Comparison of ENCODE assay signal across 8 cellular contexts in the genomic region with DNA sequence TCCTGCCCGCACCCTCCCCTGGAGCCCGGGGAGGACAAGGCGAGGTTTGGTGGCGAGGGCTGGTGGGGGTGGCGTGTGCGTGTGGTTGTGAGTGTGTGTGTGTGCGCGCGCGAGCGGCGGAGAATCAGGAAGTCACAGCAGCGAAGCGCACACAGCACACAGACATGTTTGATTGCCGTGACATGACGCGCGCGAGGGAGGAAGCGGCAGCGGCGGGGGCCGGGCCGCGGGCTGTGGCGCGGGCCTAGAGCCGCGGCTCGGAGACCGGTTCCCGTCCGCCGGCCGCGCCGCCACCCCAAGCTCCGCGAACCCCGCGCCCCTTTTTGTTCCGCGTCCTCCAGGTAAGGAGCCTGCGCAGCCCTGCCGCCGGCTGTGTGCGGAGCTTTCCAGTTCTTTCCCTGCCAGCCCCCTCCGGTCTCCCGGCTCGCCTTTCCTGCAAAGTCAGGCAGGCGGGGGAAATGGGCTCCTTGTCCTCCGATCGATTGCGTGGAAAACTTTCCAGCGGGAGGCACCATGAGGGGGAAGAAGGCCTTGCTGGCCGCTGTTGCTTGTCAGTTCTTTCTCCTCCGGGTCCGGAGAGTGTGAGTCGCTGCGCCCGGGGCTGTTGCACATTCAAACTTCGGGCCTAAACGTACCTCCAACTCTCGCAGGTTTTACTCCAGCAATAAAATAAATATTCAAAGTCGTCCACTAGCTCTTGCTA. TPM values are rescaled to one million over a fixed set of nuclear protein-coding genes. Genes with fewer than 3 reads are reported as not detected.
DNase-seq lines count a peak whose midpoint lies in the region; TF ChIP-seq lines count a peak whose summit lies in the region.

No MANE protein-coding gene starts in this region.

- no peaks in the 10 kb centered on the region for H3K9me3 ChIP-seq in HEK293 (ENCODE audit: control insufficient read depth, insufficient read depth, low read depth, low read length)

- peak overlapping the region; percentile 79 for H3K27ac ChIP-seq in HEK293 (ENCODE audit: extremely low read depth, low read depth, low read length)

- POLR2A ChIA-PET in HEK293 (lab: Yijun Ruan, JAX): interaction anchor here (1.5 to 1.7 kb wide), 2 partner anchors 14 to 77 kb away, joined by 3 to 4 read pairs; no protein-coding TSS in a partner anchor

- CTCF ChIA-PET in HEK293 (lab: Yijun Ruan, JAX): interaction anchor here (0.6 to 0.7 kb wide), 2 partner anchors 14 to 555 kb away, joined by 3 read pairs; no protein-coding TSS in a partner anchor

- no peaks in the 10 kb centered on the region for H3K27me3 ChIP-seq in kidney epithelial cell (ENCODE audit: control insufficient read depth, insufficient read depth, low read length)

- peaks cover 17% of the 10 kb centered on the region for H3K4me1 ChIP-seq in HEK293 (ENCODE audit: control insufficient read depth, insufficient read depth, low read length)

- TF ChIP-seq CTCF in GM12875 (IDR thresholded peaks at IDR 0.05; ENCODE audit: borderline replicate concordance, insufficient read depth, low read depth, low read length) (no peak), HEK293 (tag by site-specific recombination; IDR thresholded peaks at IDR 0.05) (no peak), kidney epithelial cell (IDR thresholded peaks at IDR 0.05; ENCODE audit: insufficient read depth, low read length, poor library complexity, severe bottlenecking) (no peak)

- DNase-seq in NCI-H146 (lab: John Stamatoyannopoulos, UW): peak; percentile 73
- peak; percentile 44 to 50 for DNase-seq in activated CD4-positive, alpha-beta T cell treated with anti-CD3 and anti-CD28 coated beads for 24 hours (ENCODE audit: low read depth in 2 of 2)
- DNase-seq in cerebellum (ENCODE audit: low spot score): peak; percentile 67
- no peak for DNase-seq in kidney epithelial cell (ENCODE audit: low read depth)
- peak; percentile 77 for DNase-seq in stimulated activated CD4-positive, alpha-beta T cell treated with anti-CD3 and anti-CD28 coated beads, Interleukin-15, amount 100 ng/mL, for 24 hours
- no peak for DNase-seq in NCI-H1092 treated with DMSO at 0.1 percent for 48 hours (lab: John Stamatoyannopoulos, UW)

- H3K4me3 ChIP-seq in GM12875 (ENCODE audit: low read depth, low read length) (peak overlapping the region; percentile 97), HEK293 (ENCODE audit: low read depth, low read length) (peak overlapping the region; percentile 97), kidney epithelial cell (ENCODE audit: low read depth, low read length) (peak overlapping the region; percentile 63)

- H3K36me3 ChIP-seq in HEK293 (ENCODE audit: control insufficient read depth in 2 of 2, insufficient read depth in 1 of 2, low read length in 2 of 2) (no peaks in the 10 kb centered on the region), kidney epithelial cell (ENCODE audit: control insufficient read depth, insufficient read depth, low read length) (no peaks in the 10 kb centered on the region)

TF ChIP-seq in HEK293, 187 proteins besides CTCF, POLR2A, EP300 and RAD21 (continues in another document):
- TF ChIP-seq GLIS2 (tag by site-specific recombination; IDR thresholded peaks at IDR 0.05) (peak; percentile 81; the same call in 1 of the 2 replicates), YY1 (tag by site-specific recombination; IDR thresholded peaks at IDR 0.05) (peak; percentile 25; the same call in 1 of the 2 replicates), ZNF174 (tag by site-specific recombination; IDR thresholded peaks at IDR 0.05) (no peak), KLF16 (tag by site-specific recombination; IDR thresholded peaks at IDR 0.05) (peak; percentile 81), ZNF514 (tag by site-specific recombination; IDR thresholded peaks at IDR 0.05) (no peak), ZNF600 (tag by site-specific recombination; IDR thresholded peaks at IDR 0.05) (peak; percentile 61), ZNF341 (tag by site-specific recombination; IDR thresholded peaks at IDR 0.05; ENCODE audit: low read depth) (peak; percentile 31; the same call in 1 of the 2 replicates), ZBTB17 (tag by site-specific recombination; IDR thresholded peaks at IDR 0.05) (peak; percentile 66), EGR2 (tag by site-specific recombination; IDR thresholded peaks at IDR 0.05; ENCODE audit: low read depth) (peak; percentile 48), ZNF335 (tag by site-specific recombination; conservative IDR thresholded peaks at IDR 0.05) (peak; percentile 6; the same call in 1 of the 2 replicates), SP3 (tag by site-specific recombination; IDR thresholded peaks at IDR 0.05) (0 out of 2 replicates have a peak, but pooled peaks have one; percentile 13), ZNF350 (tag by site-specific recombination; IDR thresholded peaks at IDR 0.05) (no peak), ZNF2 (tag by site-specific recombination; IDR thresholded peaks at IDR 0.05) (0 out of 2 replicates have a peak, but pooled peaks have one; percentile 23), ZXDB (tag by site-specific recombination; IDR thresholded peaks at IDR 0.05) (peak; percentile 74), FEZF1 (tag by site-specific recombination; IDR thresholded peaks at IDR 0.05) (0 out of 2 replicates have a peak, but pooled peaks have one; percentile 11), ZNF433 (tag by site-specific recombination; IDR thresholded peaks at IDR 0.05; ENCODE audit: low read depth) (no peak)
- TF ChIP-seq, protein P1, sequence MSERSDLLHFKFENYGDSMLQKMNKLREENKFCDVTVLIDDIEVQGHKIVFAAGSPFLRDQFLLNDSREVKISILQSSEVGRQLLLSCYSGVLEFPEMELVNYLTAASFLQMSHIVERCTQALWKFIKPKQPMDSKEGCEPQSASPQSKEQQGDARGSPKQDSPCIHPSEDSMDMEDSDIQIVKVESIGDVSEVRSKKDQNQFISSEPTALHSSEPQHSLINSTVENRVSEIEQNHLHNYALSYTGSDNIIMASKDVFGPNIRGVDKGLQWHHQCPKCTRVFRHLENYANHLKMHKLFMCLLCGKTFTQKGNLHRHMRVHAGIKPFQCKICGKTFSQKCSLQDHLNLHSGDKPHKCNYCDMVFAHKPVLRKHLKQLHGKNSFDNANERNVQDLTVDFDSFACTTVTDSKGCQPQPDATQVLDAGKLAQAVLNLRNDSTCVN (tag by site-specific recombination; optimal IDR thresholded peaks at IDR 0.05): peak; percentile 99
- TF ChIP-seq, protein P2, sequence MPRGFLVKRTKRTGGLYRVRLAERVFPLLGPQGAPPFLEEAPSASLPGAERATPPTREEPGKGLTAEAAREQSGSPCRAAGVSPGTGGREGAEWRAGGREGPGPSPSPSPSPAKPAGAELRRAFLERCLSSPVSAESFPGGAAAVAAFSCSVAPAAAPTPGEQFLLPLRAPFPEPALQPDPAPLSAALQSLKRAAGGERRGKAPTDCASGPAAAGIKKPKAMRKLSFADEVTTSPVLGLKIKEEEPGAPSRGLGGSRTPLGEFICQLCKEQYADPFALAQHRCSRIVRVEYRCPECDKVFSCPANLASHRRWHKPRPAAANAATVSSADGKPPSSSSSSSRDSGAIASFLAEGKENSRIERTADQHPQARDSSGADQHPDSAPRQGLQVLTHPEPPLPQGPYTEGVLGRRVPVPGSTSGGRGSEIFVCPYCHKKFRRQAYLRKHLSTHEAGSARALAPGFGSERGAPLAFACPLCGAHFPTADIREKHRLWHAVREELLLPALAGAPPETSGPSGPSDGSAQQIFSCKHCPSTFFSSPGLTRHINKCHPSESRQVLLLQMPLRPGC (tag by site-specific recombination; IDR thresholded peaks at IDR 0.05): no peak
- TF ChIP-seq, protein P3, sequence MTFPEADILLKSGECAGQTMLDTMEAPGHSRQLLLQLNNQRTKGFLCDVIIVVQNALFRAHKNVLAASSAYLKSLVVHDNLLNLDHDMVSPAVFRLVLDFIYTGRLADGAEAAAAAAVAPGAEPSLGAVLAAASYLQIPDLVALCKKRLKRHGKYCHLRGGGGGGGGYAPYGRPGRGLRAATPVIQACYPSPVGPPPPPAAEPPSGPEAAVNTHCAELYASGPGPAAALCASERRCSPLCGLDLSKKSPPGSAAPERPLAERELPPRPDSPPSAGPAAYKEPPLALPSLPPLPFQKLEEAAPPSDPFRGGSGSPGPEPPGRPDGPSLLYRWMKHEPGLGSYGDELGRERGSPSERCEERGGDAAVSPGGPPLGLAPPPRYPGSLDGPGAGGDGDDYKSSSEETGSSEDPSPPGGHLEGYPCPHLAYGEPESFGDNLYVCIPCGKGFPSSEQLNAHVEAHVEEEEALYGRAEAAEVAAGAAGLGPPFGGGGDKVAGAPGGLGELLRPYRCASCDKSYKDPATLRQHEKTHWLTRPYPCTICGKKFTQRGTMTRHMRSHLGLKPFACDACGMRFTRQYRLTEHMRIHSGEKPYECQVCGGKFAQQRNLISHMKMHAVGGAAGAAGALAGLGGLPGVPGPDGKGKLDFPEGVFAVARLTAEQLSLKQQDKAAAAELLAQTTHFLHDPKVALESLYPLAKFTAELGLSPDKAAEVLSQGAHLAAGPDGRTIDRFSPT (tag by site-specific recombination; IDR thresholded peaks at IDR 0.05): 0 out of 2 replicates have a peak, but pooled peaks have one; percentile 18
- TF ChIP-seq, protein P4, sequence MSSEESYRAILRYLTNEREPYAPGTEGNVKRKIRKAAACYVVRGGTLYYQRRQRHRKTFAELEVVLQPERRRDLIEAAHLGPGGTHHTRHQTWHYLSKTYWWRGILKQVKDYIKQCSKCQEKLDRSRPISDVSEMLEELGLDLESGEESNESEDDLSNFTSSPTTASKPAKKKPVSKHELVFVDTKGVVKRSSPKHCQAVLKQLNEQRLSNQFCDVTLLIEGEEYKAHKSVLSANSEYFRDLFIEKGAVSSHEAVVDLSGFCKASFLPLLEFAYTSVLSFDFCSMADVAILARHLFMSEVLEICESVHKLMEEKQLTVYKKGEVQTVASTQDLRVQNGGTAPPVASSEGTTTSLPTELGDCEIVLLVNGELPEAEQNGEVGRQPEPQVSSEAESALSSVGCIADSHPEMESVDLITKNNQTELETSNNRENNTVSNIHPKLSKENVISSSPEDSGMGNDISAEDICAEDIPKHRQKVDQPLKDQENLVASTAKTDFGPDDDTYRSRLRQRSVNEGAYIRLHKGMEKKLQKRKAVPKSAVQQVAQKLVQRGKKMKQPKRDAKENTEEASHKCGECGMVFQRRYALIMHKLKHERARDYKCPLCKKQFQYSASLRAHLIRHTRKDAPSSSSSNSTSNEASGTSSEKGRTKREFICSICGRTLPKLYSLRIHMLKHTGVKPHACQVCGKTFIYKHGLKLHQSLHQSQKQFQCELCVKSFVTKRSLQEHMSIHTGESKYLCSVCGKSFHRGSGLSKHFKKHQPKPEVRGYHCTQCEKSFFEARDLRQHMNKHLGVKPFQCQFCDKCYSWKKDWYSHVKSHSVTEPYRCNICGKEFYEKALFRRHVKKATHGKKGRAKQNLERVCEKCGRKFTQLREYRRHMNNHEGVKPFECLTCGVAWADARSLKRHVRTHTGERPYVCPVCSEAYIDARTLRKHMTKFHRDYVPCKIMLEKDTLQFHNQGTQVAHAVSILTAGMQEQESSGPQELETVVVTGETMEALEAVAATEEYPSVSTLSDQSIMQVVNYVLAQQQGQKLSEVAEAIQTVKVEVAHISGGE (tag by site-specific recombination; conservative IDR thresholded peaks at IDR 0.05; ENCODE audit: low read depth): peak; percentile 63; the same call in 1 of the 2 replicates

RNA-seq across cellular contexts. Expression of a gene that starts 2.5 kb away (rescaled TPM):
- total RNA-seq in cerebellum: 79.1 TPM
- 30.1 and 34.3 TPM in 2 replicates for total RNA-seq in kidney epithelial cell

Comparison
In these comparisons a context has a peak if more than half of its experiments do, and no peak if none do; other contexts are left out.
1. DNase-seq: peak in NCI-H146 (single experiment), activated CD4-positive, alpha-beta T cell treated with anti-CD3 and anti-CD28 coated beads for 24 hours (2 of 2), cerebellum (single experiment) and stimulated activated CD4-positive, alpha-beta T cell treated with anti-CD3 and anti-CD28 coated beads, Interleukin-15, amount 100 ng/mL, for 24 hours (single experiment); none in kidney epithelial cell (single experiment) and NCI-H1092 treated with DMSO at 0.1 percent for 48 hours (single experiment).
2. Peak in every context shown above with its lines, with median percentiles within 50 percentile points of each other: H3K4me3 ChIP-seq.